In the genomic region with DNA sequence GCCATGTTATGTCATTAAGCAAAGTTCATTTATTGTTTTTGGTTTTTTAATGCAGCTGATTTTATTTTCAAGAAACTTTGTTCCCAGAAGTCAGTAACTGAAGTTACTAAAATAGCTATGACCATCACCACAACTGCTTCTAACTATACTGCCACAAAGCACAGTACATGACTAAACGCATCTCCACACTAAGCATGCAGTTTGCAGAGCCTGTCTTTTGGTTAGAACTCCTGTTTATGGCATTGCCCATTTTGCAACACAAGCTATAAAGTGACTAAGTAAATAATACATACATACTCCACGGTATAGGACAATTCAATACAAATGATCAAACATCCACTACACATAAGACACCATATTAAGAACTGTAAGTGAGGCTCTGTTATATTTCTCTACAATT, we compare ENCODE assay signal across 1 cellular context.
TF ChIP-seq lines count a peak whose summit lies in the region.

No MANE protein-coding gene starts in this region.

TF ChIP-seq in HEK293, 187 proteins besides CTCF, POLR2A, EP300 and RAD21 (continued from another document):
- no peak for TF ChIP-seq AEBP2 (tag by site-specific recombination; IDR thresholded peaks at IDR 0.05; ENCODE audit: borderline replicate concordance)
- TF ChIP-seq ZNF776 (tag by site-specific recombination; IDR thresholded peaks at IDR 0.05; ENCODE audit: borderline replicate concordance): no peak
- TF ChIP-seq ZNF354C (tag by site-specific recombination; IDR thresholded peaks at IDR 0.05; ENCODE audit: borderline replicate concordance, low read depth): no peak
- no peak for TF ChIP-seq ZBTB1 (tag by site-specific recombination; IDR thresholded peaks at IDR 0.05)
- TF ChIP-seq ZFP3 (tag by site-specific recombination; IDR thresholded peaks at IDR 0.05; ENCODE audit: low read depth): no peak
- TF ChIP-seq GFI1B (tag by site-specific recombination; IDR thresholded peaks at IDR 0.05): no peak
- TF ChIP-seq KLF10 (tag by site-specific recombination; IDR thresholded peaks at IDR 0.05): no peak
- TF ChIP-seq, protein P1, sequence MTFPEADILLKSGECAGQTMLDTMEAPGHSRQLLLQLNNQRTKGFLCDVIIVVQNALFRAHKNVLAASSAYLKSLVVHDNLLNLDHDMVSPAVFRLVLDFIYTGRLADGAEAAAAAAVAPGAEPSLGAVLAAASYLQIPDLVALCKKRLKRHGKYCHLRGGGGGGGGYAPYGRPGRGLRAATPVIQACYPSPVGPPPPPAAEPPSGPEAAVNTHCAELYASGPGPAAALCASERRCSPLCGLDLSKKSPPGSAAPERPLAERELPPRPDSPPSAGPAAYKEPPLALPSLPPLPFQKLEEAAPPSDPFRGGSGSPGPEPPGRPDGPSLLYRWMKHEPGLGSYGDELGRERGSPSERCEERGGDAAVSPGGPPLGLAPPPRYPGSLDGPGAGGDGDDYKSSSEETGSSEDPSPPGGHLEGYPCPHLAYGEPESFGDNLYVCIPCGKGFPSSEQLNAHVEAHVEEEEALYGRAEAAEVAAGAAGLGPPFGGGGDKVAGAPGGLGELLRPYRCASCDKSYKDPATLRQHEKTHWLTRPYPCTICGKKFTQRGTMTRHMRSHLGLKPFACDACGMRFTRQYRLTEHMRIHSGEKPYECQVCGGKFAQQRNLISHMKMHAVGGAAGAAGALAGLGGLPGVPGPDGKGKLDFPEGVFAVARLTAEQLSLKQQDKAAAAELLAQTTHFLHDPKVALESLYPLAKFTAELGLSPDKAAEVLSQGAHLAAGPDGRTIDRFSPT (tag by site-specific recombination; IDR thresholded peaks at IDR 0.05): no peak
- no peak for TF ChIP-seq ZNF26 (tag by site-specific recombination; IDR thresholded peaks at IDR 0.05)
- peak; percentile 76; the same call in 1 of the 2 replicates for TF ChIP-seq ZSCAN16 (tag by site-specific recombination; IDR thresholded peaks at IDR 0.05)
- peak; percentile 73 for TF ChIP-seq FEZF1 (tag by site-specific recombination; IDR thresholded peaks at IDR 0.05)
- TF ChIP-seq, protein P2, sequence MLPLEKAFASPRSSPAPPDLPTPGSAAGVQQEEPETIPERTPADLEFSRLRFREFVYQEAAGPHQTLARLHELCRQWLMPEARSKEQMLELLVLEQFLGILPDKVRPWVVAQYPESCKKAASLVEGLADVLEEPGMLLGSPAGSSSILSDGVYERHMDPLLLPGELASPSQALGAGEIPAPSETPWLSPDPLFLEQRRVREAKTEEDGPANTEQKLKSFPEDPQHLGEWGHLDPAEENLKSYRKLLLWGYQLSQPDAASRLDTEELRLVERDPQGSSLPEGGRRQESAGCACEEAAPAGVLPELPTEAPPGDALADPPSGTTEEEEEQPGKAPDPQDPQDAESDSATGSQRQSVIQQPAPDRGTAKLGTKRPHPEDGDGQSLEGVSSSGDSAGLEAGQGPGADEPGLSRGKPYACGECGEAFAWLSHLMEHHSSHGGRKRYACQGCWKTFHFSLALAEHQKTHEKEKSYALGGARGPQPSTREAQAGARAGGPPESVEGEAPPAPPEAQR (tag by site-specific recombination; IDR thresholded peaks at IDR 0.05): no peak
- no peak for TF ChIP-seq ZNF561 (tag by site-specific recombination; IDR thresholded peaks at IDR 0.05; ENCODE audit: borderline replicate concordance)
